9 cellular contexts compared by ENCODE assay signal in the genomic region with DNA sequence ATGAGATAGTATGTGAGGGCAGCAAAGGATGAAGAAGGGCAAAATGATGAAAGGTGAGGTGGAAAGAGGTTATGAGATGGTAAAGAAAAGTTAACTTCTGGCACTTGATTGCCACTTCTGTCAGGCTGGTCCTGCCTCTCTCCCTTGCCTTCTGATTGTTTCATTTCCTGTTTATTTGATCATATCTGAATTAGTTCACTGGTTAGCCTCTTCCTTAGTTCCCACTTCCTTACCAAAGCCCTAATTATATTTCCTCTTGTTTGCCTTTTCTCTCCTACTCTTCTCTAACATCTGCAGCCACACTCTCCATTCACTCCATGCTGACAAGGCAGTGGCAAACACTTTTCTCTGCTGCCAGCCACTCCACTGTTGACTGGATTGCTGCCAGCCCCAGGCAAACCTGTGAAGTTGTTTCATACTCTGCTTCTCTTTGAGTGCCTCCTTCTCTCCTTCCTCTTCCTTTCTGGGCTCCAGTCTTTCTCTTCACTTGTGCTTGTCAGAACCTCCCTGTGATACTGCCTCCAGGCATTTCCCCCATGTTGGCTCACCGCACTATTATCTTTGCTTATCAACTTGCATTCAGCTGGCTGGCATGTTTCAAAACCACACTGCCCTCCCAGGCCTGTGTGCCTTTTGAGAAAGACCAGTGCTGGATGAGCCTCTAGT. TPM values are rescaled to one million over a fixed set of nuclear protein-coding genes. Genes with fewer than 3 reads are reported as not detected.
A peak's percentile ranks its signal among the peaks of the same experiment; 100 is the strongest.
DNase-seq lines count a peak whose midpoint lies in the region; ATAC-seq and TF ChIP-seq lines count a peak whose summit lies in the region.
"Had no signal": no experiment of that assay in that cellular context is flagged by ENCODE, and none has a peak within 500 bp of the region (broad histone marks: within the 10 kb centered on the region; RNA-seq: fewer than 3 reads in every experiment).

No MANE protein-coding gene starts in this region.

- no peak overlapping the region for H2BK15ac ChIP-seq in neuronal stem cell (ENCODE audit: low read length)

- no peak overlapping the region for H2AK5ac ChIP-seq in neuronal stem cell (ENCODE audit: low read depth, low read length)

- H3K4me3 ChIP-seq in HL-60 (replicated peaks; ENCODE audit: insufficient read depth, low read length), result no peak overlapping the region
- peak overlapping the region; percentile 30 for H3K4me3 ChIP-seq in effector memory CD4-positive, alpha-beta T cell (ENCODE audit: insufficient read depth, low read depth, low read length, poor library complexity, severe bottlenecking)
- H3K4me3 ChIP-seq in parathyroid adenoma (ENCODE audit: low read depth, low read length), result no peak overlapping the region
- no peak overlapping the region for H3K4me3 ChIP-seq in neuronal stem cell (ENCODE audit: low read length in 2 of 2)
- H3K4me3 ChIP-seq: tibial artery had no signal

- no peaks in the 10 kb centered on the region for H3K9me3 ChIP-seq in effector memory CD4-positive, alpha-beta T cell (ENCODE audit: control insufficient read depth, low read length)
- H3K9me3 ChIP-seq in parathyroid adenoma (ENCODE audit: control insufficient read depth, low read length) (no peaks in the 10 kb centered on the region), neuronal stem cell (replicated peaks in 1 of 2; ENCODE audit: control insufficient read depth in 2 of 2, insufficient read depth in 1 of 2, low read depth in 1 of 2, low read length in 2 of 2) (no peaks in the 10 kb centered on the region)
- H3K9me3 ChIP-seq: tibial artery had no signal

- H2BK12ac ChIP-seq in neuronal stem cell (ENCODE audit: low read length), result no peak overlapping the region

- peak overlapping the region; percentile 45 for H2AFZ ChIP-seq in parathyroid adenoma
- H2AFZ ChIP-seq in neuronal stem cell (ENCODE audit: low read length), result no peak overlapping the region

- H3K4me2 ChIP-seq in parathyroid adenoma (ENCODE audit: low read length) (peak overlapping the region; percentile 0), neuronal stem cell (ENCODE audit: insufficient read depth, low read length, poor library complexity, severe bottlenecking) (no peak overlapping the region)

- H3K9ac ChIP-seq in parathyroid adenoma (no peak overlapping the region), neuronal stem cell (ENCODE audit: low read depth, low read length, poor library complexity) (no peak overlapping the region)

- WGBS in neuronal stem cell (ENCODE audit: extremely low coverage in 2 of 2, insufficient read length in 2 of 2, insufficient replicate concordance in 1 of 2), 2 donors, result no CpG with 5 or more reads among the region's 1 CpG

- H3K27me3 ChIP-seq in HL-60 (ENCODE audit: insufficient read depth, poor library complexity, severe bottlenecking) (no peaks in the 10 kb centered on the region), parathyroid adenoma (ENCODE audit: control insufficient read depth, insufficient read depth, low read length) (no peaks in the 10 kb centered on the region), neuronal stem cell (ENCODE audit: control insufficient read depth in 3 of 3, insufficient read depth in 3 of 3, low read depth in 1 of 3, low read length in 3 of 3) (peaks cover 0 to 2% (median 0%) of the 10 kb centered on the region in 3 experiments)
- no peaks in the 10 kb centered on the region for H3K27me3 ChIP-seq in effector memory CD4-positive, alpha-beta T cell (replicated peaks; ENCODE audit: control insufficient read depth, insufficient read depth, low read length, poor library complexity, severe bottlenecking)
- H3K27me3 ChIP-seq: tibial artery had no signal

- ATAC-seq in esophagus mucosa, result no peak

- no peaks in the 10 kb centered on the region for H3K79me1 ChIP-seq in neuronal stem cell (ENCODE audit: low read depth, low read length)

- H3K79me2 ChIP-seq in parathyroid adenoma, result no peaks in the 10 kb centered on the region

- H3K18ac ChIP-seq in neuronal stem cell (ENCODE audit: low read length), result no peak overlapping the region

- DNase-seq in HL-60 (ENCODE audit: low read depth in 1 of 2, low spot score in 1 of 2) (peak in 1 of 2 experiments; percentile 84), SW 1271 (lab: John Stamatoyannopoulos, UW) (peak; percentile 34 to 70), GOT3 (lab: John Stamatoyannopoulos, UW) (no peak), NCI-H2227 (lab: John Stamatoyannopoulos, UW; ENCODE audit: unreplicated experiment) (no peak), neuronal stem cell (ENCODE audit: low spot score) (no peak)
- DNase-seq in effector memory CD4-positive, alpha-beta T cell, result peak; percentile 11 to 26 (median 21)

- peaks cover 59% of the 10 kb centered on the region for H3K4me1 ChIP-seq in effector memory CD4-positive, alpha-beta T cell (ENCODE audit: control insufficient read depth, insufficient read depth, low read length, poor library complexity, severe bottlenecking)
- H3K4me1 ChIP-seq in parathyroid adenoma (peaks cover 3% of the 10 kb centered on the region), neuronal stem cell (ENCODE audit: control insufficient read depth in 2 of 2, insufficient read depth in 1 of 2, low read depth in 1 of 2, low read length in 2 of 2) (peaks cover 0 to 2% of the 10 kb centered on the region in 2 donors)
- H3K4me1 ChIP-seq: tibial artery had no signal

- no peak overlapping the region for H3K23ac ChIP-seq in neuronal stem cell (ENCODE audit: low read depth, low read length, poor library complexity)

- H3K14ac ChIP-seq in neuronal stem cell (ENCODE audit: low read length), result no peak overlapping the region

- H2BK120ac ChIP-seq in neuronal stem cell (ENCODE audit: low read depth, low read length), result no peak overlapping the region

- H4K91ac ChIP-seq in neuronal stem cell (ENCODE audit: low read depth, low read length, poor library complexity), result no peak overlapping the region

- H3K27ac ChIP-seq in HL-60 (replicated peaks) (peak overlapping the region; percentile 50), parathyroid adenoma (no peak overlapping the region), neuronal stem cell (replicated peaks; ENCODE audit: low read length) (no peak overlapping the region)
- H3K27ac ChIP-seq in effector memory CD4-positive, alpha-beta T cell (ENCODE audit: insufficient read depth, low read length, poor library complexity, severe bottlenecking), result peak overlapping the region; percentile 66
- H3K27ac ChIP-seq: tibial artery had no signal

- H4K8ac ChIP-seq in neuronal stem cell (ENCODE audit: low read depth, low read length), result no peak overlapping the region

- H3K4ac ChIP-seq in neuronal stem cell (ENCODE audit: low read length), result no peak overlapping the region

- no peak overlapping the region for H2BK5ac ChIP-seq in neuronal stem cell (ENCODE audit: low read length)

- peaks cover 41% of the 10 kb centered on the region for H3K36me3 ChIP-seq in effector memory CD4-positive, alpha-beta T cell (ENCODE audit: control insufficient read depth, insufficient read depth, low read length)
- H3K36me3 ChIP-seq in parathyroid adenoma (ENCODE audit: control insufficient read depth, insufficient read depth, low read length) (no peaks in the 10 kb centered on the region), neuronal stem cell (replicated peaks in 1 of 2; ENCODE audit: control insufficient read depth in 2 of 2, insufficient read depth in 2 of 2, low read length in 2 of 2) (peaks cover 34 to 61% of the 10 kb centered on the region in 2 donors)

- TF ChIP-seq CTCF in HL-60 (IDR thresholded peaks at IDR 0.05; ENCODE audit: insufficient read depth, low read length), result no peak
- no peak for TF ChIP-seq CTCF in parathyroid adenoma (IDR thresholded peaks at IDR 0.05)

RNA-seq across cellular contexts. Expression of a gene that starts 8.1 kb away (rescaled TPM):
- 76.4 TPM for total RNA-seq in esophagus mucosa
- 47.5 TPM for polyA plus RNA-seq in neuronal stem cell (2013, experiment 1 of 2)
- 46.2 TPM for polyA plus RNA-seq in neuronal stem cell (2013, experiment 2 of 2)

RNA-seq across cellular contexts. Expression of a gene that starts 16.1 kb away (rescaled TPM):
- 22.8 TPM for total RNA-seq in esophagus mucosa
- 37.1 TPM for polyA plus RNA-seq in neuronal stem cell (2013, experiment 1 of 2)
- 33.8 TPM for polyA plus RNA-seq in neuronal stem cell (2013, experiment 2 of 2)

RNA-seq across cellular contexts. Expression of a gene that starts 22.3 kb away (rescaled TPM):
- 119 TPM for total RNA-seq in esophagus mucosa
- 373 TPM for polyA plus RNA-seq in neuronal stem cell (2013, experiment 1 of 2)
- polyA plus RNA-seq in neuronal stem cell (2013, experiment 2 of 2), result 368 TPM

RNA-seq across cellular contexts. Expression of a gene that starts 22.7 kb away (rescaled TPM):
- 16.2 TPM for total RNA-seq in esophagus mucosa
- polyA plus RNA-seq in neuronal stem cell (2013, experiment 1 of 2), result 18.2 TPM
- 18.7 TPM for polyA plus RNA-seq in neuronal stem cell (2013, experiment 2 of 2)

RNA-seq across cellular contexts. Expression of a gene that starts 28.0 kb away (rescaled TPM):
- total RNA-seq in esophagus mucosa, result 0.52 TPM
- polyA plus RNA-seq in neuronal stem cell (2013, experiment 1 of 2), result 0.22 TPM
- polyA plus RNA-seq in neuronal stem cell (2013, experiment 2 of 2), result 0.25 TPM

Comparison
In these comparisons a context has a peak if more than half of its experiments do, and no peak if none do; other contexts are left out.
1. DNase-seq: peak in SW 1271 (2 of 2) and effector memory CD4-positive, alpha-beta T cell (3 of 3); none in GOT3 (single experiment), NCI-H2227 (single experiment) and neuronal stem cell (single experiment).
2. H3K27ac ChIP-seq: peak in HL-60 (single experiment) and effector memory CD4-positive, alpha-beta T cell (single experiment); none in parathyroid adenoma (single experiment) and neuronal stem cell (single experiment).